In the genomic region with DNA sequence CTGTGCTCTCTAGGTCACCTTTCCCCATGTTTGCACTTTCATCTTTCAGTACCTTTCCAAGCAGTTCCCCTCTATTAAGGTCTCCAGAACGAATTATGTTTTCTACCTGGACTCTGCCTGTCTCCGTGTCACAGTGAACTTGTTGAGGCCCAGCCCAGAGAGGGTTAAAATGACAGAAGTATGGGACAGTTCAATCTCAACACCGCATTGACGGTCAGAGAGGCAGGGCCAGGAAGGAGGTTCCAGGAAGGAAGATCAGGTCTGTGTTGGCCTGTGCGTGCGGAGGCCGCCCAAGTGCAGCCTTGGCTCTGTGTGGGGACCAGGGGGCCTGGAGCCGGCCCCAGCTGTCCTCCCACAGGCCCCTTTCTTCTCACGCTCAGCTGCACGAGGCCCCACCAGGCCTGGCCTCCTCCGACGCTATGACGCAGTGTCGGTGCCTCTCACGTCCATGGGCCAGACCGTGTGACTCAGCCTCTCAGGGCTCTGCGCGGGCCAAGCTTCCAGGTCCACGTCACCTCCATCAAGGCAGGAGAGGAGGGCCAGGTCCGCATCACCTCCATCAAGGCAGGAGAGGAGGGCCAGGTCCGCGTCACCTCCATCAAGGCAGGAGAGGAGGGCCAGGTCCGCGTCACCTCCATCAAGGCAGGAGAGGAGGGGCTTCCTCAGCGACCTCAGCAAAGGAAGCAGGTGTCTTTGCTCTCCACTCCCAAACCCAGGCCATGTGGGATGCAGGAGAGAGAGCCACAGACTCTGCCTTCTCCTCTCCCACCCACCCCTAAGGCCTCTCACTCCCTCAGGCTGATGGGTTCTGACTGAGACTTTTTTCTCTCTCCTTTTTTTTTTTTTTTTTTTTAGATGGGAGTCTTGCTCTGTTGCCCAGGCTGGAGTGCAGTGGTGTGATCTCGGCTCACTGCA, we compare ENCODE assay signal across 2 cellular contexts.
TF ChIP-seq lines count a peak whose summit lies in the region.

No MANE protein-coding gene starts in this region.

TF ChIP-seq in H1, 55 proteins besides CTCF, POLR2A, EP300 and RAD21:
- TF ChIP-seq CTBP2 (IDR thresholded peaks at IDR 0.05; ENCODE audit: borderline replicate concordance, insufficient read depth, insufficient read length, low read length), result no peak
- no peak for TF ChIP-seq SP4 (IDR thresholded peaks at IDR 0.05; ENCODE audit: low read length)
- no peak for TF ChIP-seq KDM5A (IDR thresholded peaks at IDR 0.05; ENCODE audit: low read length)
- TF ChIP-seq JUN (IDR thresholded peaks at IDR 0.05; ENCODE audit: low read depth, low read length), result no peak
- no peak for TF ChIP-seq RNF2 (IDR thresholded peaks at IDR 0.05; ENCODE audit: borderline replicate concordance, low read depth, low read length, missing control alignments, poor library complexity, severe bottlenecking)
- TF ChIP-seq FOSL1 (IDR thresholded peaks at IDR 0.05; ENCODE audit: insufficient read depth, low read depth, low read length), result no peak
- no peak for TF ChIP-seq SP1 (IDR thresholded peaks at IDR 0.05; ENCODE audit: low read depth, low read length)
- no peak for TF ChIP-seq TAF7 (optimal IDR thresholded peaks at IDR 0.05; ENCODE audit: borderline replicate concordance, low read depth, low read length)

TF ChIP-seq in HepG2, 621 proteins besides CTCF, POLR2A, EP300 and RAD21 (continues in another document):
- TF ChIP-seq ZNF652 (CRISPR knock-in tag; IDR thresholded peaks at IDR 0.05; ENCODE audit: borderline replicate concordance, low read depth) (peak; percentile 92), HDAC1 (CRISPR knock-in tag; IDR thresholded peaks at IDR 0.05) (peak; percentile 21; the same call in 1 of the 2 replicates), ZFY (CRISPR knock-in tag; IDR thresholded peaks at IDR 0.05) (peak; percentile 29; the same call in 1 of the 2 replicates), THAP7 (CRISPR knock-in tag; IDR thresholded peaks at IDR 0.05) (0 out of 2 replicates have a peak, but pooled peaks have one; percentile 35), GABPB1 (CRISPR knock-in tag; IDR thresholded peaks at IDR 0.05) (peak; percentile 15; the same call in 1 of the 2 replicates), ZNF777 (CRISPR knock-in tag; IDR thresholded peaks at IDR 0.05) (0 out of 2 replicates have a peak, but pooled peaks have one; percentile 25), TARDBP (CRISPR knock-in tag; IDR thresholded peaks at IDR 0.05) (0 out of 2 replicates have a peak, but pooled peaks have one; percentile 9), ZNF121 (CRISPR knock-in tag; IDR thresholded peaks at IDR 0.05) (peak; percentile 33), NR3C1 (CRISPR knock-in tag; IDR thresholded peaks at IDR 0.05) (no peak), GATAD2A (CRISPR knock-in tag; IDR thresholded peaks at IDR 0.05) (0 out of 2 replicates have a peak, but pooled peaks have one; percentile 16), PITX1 (CRISPR knock-in tag; IDR thresholded peaks at IDR 0.05) (0 out of 2 replicates have a peak, but pooled peaks have one; percentile 45), KLF13 (CRISPR knock-in tag; IDR thresholded peaks at IDR 0.05) (no peak), TFDP2 (CRISPR knock-in tag; IDR thresholded peaks at IDR 0.05) (no peak), ZBTB8A (CRISPR knock-in tag; IDR thresholded peaks at IDR 0.05; ENCODE audit: borderline replicate concordance, low read depth) (no peak), SNAI1 (CRISPR knock-in tag; IDR thresholded peaks at IDR 0.05; ENCODE audit: borderline replicate concordance) (no peak), SAP130 (CRISPR knock-in tag; IDR thresholded peaks at IDR 0.05; ENCODE audit: low read depth) (0 out of 2 replicates have a peak, but pooled peaks have one; percentile 8), ATF7-NPFF (CRISPR knock-in tag; IDR thresholded peaks at IDR 0.05; ENCODE audit: low read depth) (no peak), ZMYM3 (CRISPR knock-in tag; IDR thresholded peaks at IDR 0.05) (0 out of 2 replicates have a peak, but pooled peaks have one; percentile 12), ZFP91 (CRISPR knock-in tag; IDR thresholded peaks at IDR 0.05; ENCODE audit: borderline replicate concordance) (peak; percentile 21; the same call in 1 of the 2 replicates), ZNF501 (CRISPR knock-in tag; IDR thresholded peaks at IDR 0.05) (0 out of 2 replicates have a peak, but pooled peaks have one; percentile 26), TOE1 (CRISPR knock-in tag; IDR thresholded peaks at IDR 0.05) (no peak)
- TF ChIP-seq, protein P1, sequence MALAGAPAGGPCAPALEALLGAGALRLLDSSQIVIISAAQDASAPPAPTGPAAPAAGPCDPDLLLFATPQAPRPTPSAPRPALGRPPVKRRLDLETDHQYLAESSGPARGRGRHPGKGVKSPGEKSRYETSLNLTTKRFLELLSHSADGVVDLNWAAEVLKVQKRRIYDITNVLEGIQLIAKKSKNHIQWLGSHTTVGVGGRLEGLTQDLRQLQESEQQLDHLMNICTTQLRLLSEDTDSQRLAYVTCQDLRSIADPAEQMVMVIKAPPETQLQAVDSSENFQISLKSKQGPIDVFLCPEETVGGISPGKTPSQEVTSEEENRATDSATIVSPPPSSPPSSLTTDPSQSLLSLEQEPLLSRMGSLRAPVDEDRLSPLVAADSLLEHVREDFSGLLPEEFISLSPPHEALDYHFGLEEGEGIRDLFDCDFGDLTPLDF (CRISPR knock-in tag; IDR thresholded peaks at IDR 0.05), result no peak
- TF ChIP-seq, protein P2, sequence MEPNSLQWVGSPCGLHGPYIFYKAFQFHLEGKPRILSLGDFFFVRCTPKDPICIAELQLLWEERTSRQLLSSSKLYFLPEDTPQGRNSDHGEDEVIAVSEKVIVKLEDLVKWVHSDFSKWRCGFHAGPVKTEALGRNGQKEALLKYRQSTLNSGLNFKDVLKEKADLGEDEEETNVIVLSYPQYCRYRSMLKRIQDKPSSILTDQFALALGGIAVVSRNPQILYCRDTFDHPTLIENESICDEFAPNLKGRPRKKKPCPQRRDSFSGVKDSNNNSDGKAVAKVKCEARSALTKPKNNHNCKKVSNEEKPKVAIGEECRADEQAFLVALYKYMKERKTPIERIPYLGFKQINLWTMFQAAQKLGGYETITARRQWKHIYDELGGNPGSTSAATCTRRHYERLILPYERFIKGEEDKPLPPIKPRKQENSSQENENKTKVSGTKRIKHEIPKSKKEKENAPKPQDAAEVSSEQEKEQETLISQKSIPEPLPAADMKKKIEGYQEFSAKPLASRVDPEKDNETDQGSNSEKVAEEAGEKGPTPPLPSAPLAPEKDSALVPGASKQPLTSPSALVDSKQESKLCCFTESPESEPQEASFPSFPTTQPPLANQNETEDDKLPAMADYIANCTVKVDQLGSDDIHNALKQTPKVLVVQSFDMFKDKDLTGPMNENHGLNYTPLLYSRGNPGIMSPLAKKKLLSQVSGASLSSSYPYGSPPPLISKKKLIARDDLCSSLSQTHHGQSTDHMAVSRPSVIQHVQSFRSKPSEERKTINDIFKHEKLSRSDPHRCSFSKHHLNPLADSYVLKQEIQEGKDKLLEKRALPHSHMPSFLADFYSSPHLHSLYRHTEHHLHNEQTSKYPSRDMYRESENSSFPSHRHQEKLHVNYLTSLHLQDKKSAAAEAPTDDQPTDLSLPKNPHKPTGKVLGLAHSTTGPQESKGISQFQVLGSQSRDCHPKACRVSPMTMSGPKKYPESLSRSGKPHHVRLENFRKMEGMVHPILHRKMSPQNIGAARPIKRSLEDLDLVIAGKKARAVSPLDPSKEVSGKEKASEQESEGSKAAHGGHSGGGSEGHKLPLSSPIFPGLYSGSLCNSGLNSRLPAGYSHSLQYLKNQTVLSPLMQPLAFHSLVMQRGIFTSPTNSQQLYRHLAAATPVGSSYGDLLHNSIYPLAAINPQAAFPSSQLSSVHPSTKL (CRISPR knock-in tag; IDR thresholded peaks at IDR 0.05), result 0 out of 2 replicates have a peak, but pooled peaks have one; percentile 13
- TF ChIP-seq, protein P3, sequence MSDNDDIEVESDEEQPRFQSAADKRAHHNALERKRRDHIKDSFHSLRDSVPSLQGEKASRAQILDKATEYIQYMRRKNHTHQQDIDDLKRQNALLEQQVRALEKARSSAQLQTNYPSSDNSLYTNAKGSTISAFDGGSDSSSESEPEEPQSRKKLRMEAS (IDR thresholded peaks at IDR 0.05), result 0 out of 2 replicates have a peak, but pooled peaks have one; percentile 14
- TF ChIP-seq, protein P4, sequence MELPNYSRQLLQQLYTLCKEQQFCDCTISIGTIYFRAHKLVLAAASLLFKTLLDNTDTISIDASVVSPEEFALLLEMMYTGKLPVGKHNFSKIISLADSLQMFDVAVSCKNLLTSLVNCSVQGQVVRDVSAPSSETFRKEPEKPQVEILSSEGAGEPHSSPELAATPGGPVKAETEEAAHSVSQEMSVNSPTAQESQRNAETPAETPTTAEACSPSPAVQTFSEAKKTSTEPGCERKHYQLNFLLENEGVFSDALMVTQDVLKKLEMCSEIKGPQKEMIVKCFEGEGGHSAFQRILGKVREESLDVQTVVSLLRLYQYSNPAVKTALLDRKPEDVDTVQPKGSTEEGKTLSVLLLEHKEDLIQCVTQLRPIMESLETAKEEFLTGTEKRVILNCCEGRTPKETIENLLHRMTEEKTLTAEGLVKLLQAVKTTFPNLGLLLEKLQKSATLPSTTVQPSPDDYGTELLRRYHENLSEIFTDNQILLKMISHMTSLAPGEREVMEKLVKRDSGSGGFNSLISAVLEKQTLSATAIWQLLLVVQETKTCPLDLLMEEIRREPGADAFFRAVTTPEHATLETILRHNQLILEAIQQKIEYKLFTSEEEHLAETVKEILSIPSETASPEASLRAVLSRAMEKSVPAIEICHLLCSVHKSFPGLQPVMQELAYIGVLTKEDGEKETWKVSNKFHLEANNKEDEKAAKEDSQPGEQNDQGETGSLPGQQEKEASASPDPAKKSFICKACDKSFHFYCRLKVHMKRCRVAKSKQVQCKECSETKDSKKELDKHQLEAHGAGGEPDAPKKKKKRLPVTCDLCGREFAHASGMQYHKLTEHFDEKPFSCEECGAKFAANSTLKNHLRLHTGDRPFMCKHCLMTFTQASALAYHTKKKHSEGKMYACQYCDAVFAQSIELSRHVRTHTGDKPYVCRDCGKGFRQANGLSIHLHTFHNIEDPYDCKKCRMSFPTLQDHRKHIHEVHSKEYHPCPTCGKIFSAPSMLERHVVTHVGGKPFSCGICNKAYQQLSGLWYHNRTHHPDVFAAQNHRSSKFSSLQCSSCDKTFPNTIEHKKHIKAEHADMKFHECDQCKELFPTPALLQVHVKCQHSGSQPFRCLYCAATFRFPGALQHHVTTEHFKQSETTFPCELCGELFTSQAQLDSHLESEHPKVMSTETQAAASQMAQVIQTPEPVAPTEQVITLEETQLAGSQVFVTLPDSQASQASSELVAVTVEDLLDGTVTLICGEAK (IDR thresholded peaks at IDR 0.05), result no peak
- TF ChIP-seq, protein P4 (CRISPR knock-in tag; IDR thresholded peaks at IDR 0.05), result no peak
